Comparison of ENCODE assay signal across 6 cellular contexts in the genomic region with DNA sequence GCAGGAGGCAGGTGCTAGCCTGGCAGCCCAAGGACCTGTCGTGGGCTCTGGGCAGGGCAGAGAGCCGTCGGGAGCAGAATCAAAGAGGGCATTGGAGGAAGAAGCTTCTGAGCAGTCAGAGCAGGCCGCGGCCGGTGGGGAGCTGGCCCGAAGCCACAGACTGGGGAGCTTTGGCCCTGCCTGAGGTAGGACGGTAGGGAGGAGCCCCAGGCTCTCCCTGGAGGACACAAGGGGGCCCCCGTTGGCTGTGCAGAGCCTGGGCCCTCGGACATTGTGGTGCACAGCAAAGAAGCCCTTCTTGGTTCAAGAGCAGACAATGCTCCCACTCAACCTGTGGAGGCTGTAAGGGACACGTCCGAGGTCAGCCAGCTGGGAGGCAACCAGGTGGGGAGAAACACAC. TPM values are rescaled to one million over a fixed set of nuclear protein-coding genes. Genes with fewer than 3 reads are reported as not detected.
"Had no signal": no experiment of that assay in that cellular context is flagged by ENCODE, and none has a peak within 500 bp of the region (broad histone marks: within the 10 kb centered on the region; RNA-seq: fewer than 3 reads in every experiment).

No MANE protein-coding gene starts in this region.

RNA-seq across cellular contexts. Expression of a gene that starts 5.9 kb away (rescaled TPM):
- total RNA-seq: PC-3, PC-9, SJCRH30, SJSA1 had no signal

RNA-seq across cellular contexts. Expression of a gene that starts 10.1 kb away (rescaled TPM):
- total RNA-seq: OCI-LY7, PC-3, PC-9, RPMI7951, SJCRH30, SJSA1 had no signal
